In genomic region chr15:40277472-40277871, GRCh38 we compare ENCODE assay signal across 1 cellular context.
TF ChIP-seq lines count a peak whose summit lies in the region.

No MANE protein-coding gene starts in this region.

TF ChIP-seq in IMR-90, 13 proteins besides CTCF, POLR2A, EP300 and RAD21:
- TF ChIP-seq SMC3 (IDR thresholded peaks at IDR 0.05; ENCODE audit: low read depth, low read length), result no peak
- TF ChIP-seq MXI1 (IDR thresholded peaks at IDR 0.05; ENCODE audit: borderline replicate concordance, low read depth, low read length), result no peak
- no peak for TF ChIP-seq FOS (IDR thresholded peaks at IDR 0.05; ENCODE audit: low read depth, low read length)
- no peak for TF ChIP-seq NFE2L2 (IDR thresholded peaks at IDR 0.05; ENCODE audit: low read depth, low read length)
- TF ChIP-seq CHD1 (IDR thresholded peaks at IDR 0.05; ENCODE audit: low read depth, low read length), result no peak
- TF ChIP-seq RFX5 (IDR thresholded peaks at IDR 0.05; ENCODE audit: low read depth, low read length), result no peak
- TF ChIP-seq BHLHE40 (IDR thresholded peaks at IDR 0.05; ENCODE audit: low read depth, low read length), result no peak
- no peak for TF ChIP-seq CEBPB (IDR thresholded peaks at IDR 0.05; ENCODE audit: low read depth, low read length)
- TF ChIP-seq ELK1 (IDR thresholded peaks at IDR 0.05; ENCODE audit: borderline replicate concordance, low read depth, low read length), result no peak
- no peak for TF ChIP-seq MAFK (IDR thresholded peaks at IDR 0.05; ENCODE audit: low read depth, low read length)
